8 cellular contexts compared by ENCODE assay signal in genomic region chr3:49378249-49378899, GRCh38. TPM values are rescaled to one million over a fixed set of nuclear protein-coding genes. Genes with fewer than 3 reads are reported as not detected.
DNase-seq lines count a peak whose midpoint lies in the region; ATAC-seq and TF ChIP-seq lines count a peak whose summit lies in the region.

No MANE protein-coding gene starts in this region.

- H3K4me3 ChIP-seq in BLaER1: no peak overlapping the region
- H3K4me3 ChIP-seq in MG63: no peak overlapping the region

- no peak for TF ChIP-seq CTCF in chondrocyte (IDR thresholded peaks at IDR 0.05)

- no peak overlapping the region for H3K27ac ChIP-seq in BLaER1

- 0 out of 2 replicates have a peak overlapping the region, but pooled peaks have one; percentile 55 for H3K4me2 ChIP-seq in BLaER1

- H3K36me3 Mint-ChIP-seq in chondrocyte (ENCODE audit: low read depth): peaks cover 11% of the 10 kb centered on the region

- H3K27me3 Mint-ChIP-seq in chondrocyte (ENCODE audit: low read depth): no peaks in the 10 kb centered on the region

- H3K27ac Mint-ChIP-seq in chondrocyte (ENCODE audit: unreplicated experiment): peak overlapping the region; percentile 97

- peak overlapping the region; percentile 43 for H3K4me3 Mint-ChIP-seq in chondrocyte (ENCODE audit: unreplicated experiment)

- H3K9me3 Mint-ChIP-seq in chondrocyte (ENCODE audit: low read depth): no peaks in the 10 kb centered on the region

- ATAC-seq in GM21619 (IDR thresholded peaks at IDR 0.05; ENCODE audit: unreplicated experiment) (no peak), GM21360 (IDR thresholded peaks at IDR 0.05; ENCODE audit: unreplicated experiment) (no peak)

- peak; percentile 86 for DNase-seq in MG63
- DNase-seq in chondrocyte (ENCODE audit: low spot score): no peak
- DNase-seq in myocyte (ENCODE audit: low read depth): peak; percentile 94
- DNase-seq in SIG-M5 (lab: John Stamatoyannopoulos, UW): no peak
- DNase-seq in medulla oblongata (ENCODE audit: extremely low spot score): no peak

- H3K36me3 ChIP-seq in BLaER1 (peaks cover 93% of the 10 kb centered on the region), MG63 (peaks cover 11% of the 10 kb centered on the region)

- H3K27me3 ChIP-seq in BLaER1 (no peaks in the 10 kb centered on the region), MG63 (no peaks in the 10 kb centered on the region)

- H4K20me1 ChIP-seq in BLaER1: peaks cover 100% of the 10 kb centered on the region

- H3K4me1 ChIP-seq in BLaER1: peaks cover 23% of the 10 kb centered on the region

- no peak overlapping the region for H3K9ac ChIP-seq in BLaER1

- H3K9me3 ChIP-seq in BLaER1 (peaks cover 35% of the 10 kb centered on the region), MG63 (no peaks in the 10 kb centered on the region)

- H3K4me1 Mint-ChIP-seq in chondrocyte (ENCODE audit: low read depth): peaks cover 49% of the 10 kb centered on the region

RNA-seq across cellular contexts. Expression of gene GPX1, which starts 20.2 kb away (rescaled TPM):
- total RNA-seq in MG63 (2014; rRNA removed; shearing (Covaris generic); ENCODE audit: low replicate concordance): 74.0 and 247 TPM in 2 replicates
- total RNA-seq in chondrocyte (87.9 to 92.6 TPM (median 91.3 TPM) in 3 replicates), myocyte (109 and 116 TPM in 2 replicates)
- polyA plus RNA-seq in myocyte (2012): 271 TPM

RNA-seq across cellular contexts. Expression of gene RHOA, which starts 33.4 kb away (rescaled TPM):
- total RNA-seq in MG63 (2014; rRNA removed; shearing (Covaris generic); ENCODE audit: low replicate concordance): 495 and 617 TPM in 2 replicates
- total RNA-seq in chondrocyte (625 to 643 TPM (median 626 TPM) in 3 replicates), myocyte (663 and 808 TPM in 2 replicates)
- 745 TPM for polyA plus RNA-seq in myocyte (2012)

RNA-seq across cellular contexts. Expression of gene TCTA, which starts 33.8 kb away (rescaled TPM):
- total RNA-seq in MG63 (2014; rRNA removed; shearing (Covaris generic); ENCODE audit: low replicate concordance): 22.3 and 22.6 TPM in 2 replicates
- total RNA-seq in chondrocyte (22.5 to 54.8 TPM (median 23.4 TPM) in 3 replicates), myocyte (30.0 and 37.2 TPM in 2 replicates)
- 80.4 TPM for polyA plus RNA-seq in myocyte (2012)

RNA-seq across cellular contexts. Expression of gene USP4, which starts 38.5 kb away (rescaled TPM):
- total RNA-seq in MG63 (2014; rRNA removed; shearing (Covaris generic); ENCODE audit: low replicate concordance): 22.7 and 30.3 TPM in 2 replicates
- total RNA-seq in chondrocyte: 31.6 to 41.0 TPM (median 31.9 TPM) in 3 replicates
- 9.9 and 11.8 TPM in 2 replicates for total RNA-seq in myocyte
- 43.4 TPM for polyA plus RNA-seq in myocyte (2012)

RNA-seq across cellular contexts. Expression of gene AMT, which starts 43.9 kb away (rescaled TPM):
- total RNA-seq in MG63 (2014; rRNA removed; shearing (Covaris generic); ENCODE audit: low replicate concordance): 1.2 TPM in 1 of 2 replicates, not detected in the other
- total RNA-seq in chondrocyte (4.8 to 6.1 TPM (median 6.0 TPM) in 3 replicates), myocyte (0.36 and 0.56 TPM in 2 replicates)
- 2.3 TPM for polyA plus RNA-seq in myocyte (2012)

Comparison
In these comparisons a context has a peak if more than half of its experiments do, and no peak if none do; other contexts are left out.
1. DNase-seq: peak in MG63 (single experiment) and myocyte (single experiment); none in chondrocyte (single experiment), SIG-M5 (single experiment) and medulla oblongata (single experiment).